ENCODE assay signal across 10 cellular contexts in the genomic region with DNA sequence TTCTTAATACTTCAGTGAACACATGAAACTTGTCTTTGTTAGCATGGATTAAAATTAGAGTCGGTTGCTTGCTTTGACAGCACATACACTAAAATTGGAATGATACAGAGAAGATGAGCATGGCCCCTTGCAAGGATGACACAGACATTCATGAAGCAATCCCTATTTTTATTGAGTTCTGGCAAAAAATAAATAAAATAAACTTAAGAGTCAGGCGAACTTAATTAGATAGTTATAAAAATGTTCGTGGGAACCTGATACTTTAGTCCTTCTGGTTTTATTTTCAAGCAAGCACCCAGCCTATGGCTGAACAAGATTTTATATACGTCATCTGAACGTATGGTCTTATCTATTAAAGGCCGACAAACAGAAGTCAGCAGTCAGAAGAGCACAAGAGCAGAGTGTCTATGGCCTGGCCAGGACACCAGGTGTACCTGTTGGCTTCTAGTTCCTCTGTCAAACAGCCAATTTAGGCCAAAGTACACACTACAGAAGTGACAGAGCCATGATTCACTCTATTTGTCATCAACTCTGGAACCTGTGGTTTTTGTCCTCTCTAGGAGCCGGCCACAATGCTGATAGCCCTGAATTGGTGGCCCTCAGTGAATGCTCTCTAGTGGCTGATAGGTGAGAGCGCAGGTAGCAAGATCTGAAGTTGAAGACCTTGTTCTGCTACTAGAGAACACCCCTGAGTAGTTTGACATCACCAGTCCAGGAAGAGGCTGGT.
DNase-seq lines count a peak whose midpoint lies in the region; ATAC-seq, FAIRE-seq and TF ChIP-seq lines count a peak whose summit lies in the region.
"Had no signal": no experiment of that assay in that cellular context is flagged by ENCODE, and none has a peak within 500 bp of the region (broad histone marks: within the 10 kb centered on the region; RNA-seq: fewer than 3 reads in every experiment).

No MANE protein-coding gene starts in this region.

- no peaks in the 10 kb centered on the region for H3K4me1 Mint-ChIP-seq in activated CD8-positive, alpha-beta memory T cell treated with anti-CD3 and anti-CD28 coated beads, Interleukin-2, amount 10 ng/mL, durations not matched to agents 7 days and 5 days

- peak overlapping the region in 1 of 2 donors; percentile 50 for H3K27ac Mint-ChIP-seq in activated naive CD4-positive, alpha-beta T cell treated with anti-CD3 and anti-CD28 coated beads, Interleukin-2, amount 50 U/mL, for 72 hours
- no peak overlapping the region for H3K27ac Mint-ChIP-seq in activated CD8-positive, alpha-beta memory T cell treated with anti-CD3 and anti-CD28 coated beads, Interleukin-2, amount 10 ng/mL, durations not matched to agents 7 days and 5 days
- H3K27ac Mint-ChIP-seq: dendritic cell treated with granulocyte-macrophage colony-stimulating factor and Interleukin-4, amounts not matched to agents 40 ng/mL and 50 ng/mL, for 4 days had no signal

- no peaks in the 10 kb centered on the region for H4K20me1 ChIP-seq in hepatocyte (ENCODE audit: insufficient read depth, poor library complexity, severe bottlenecking)

- TF ChIP-seq CTCF in hepatocyte (IDR thresholded peaks at IDR 0.05; ENCODE audit: poor library complexity), result peak; percentile 33

- H3K4me3 Mint-ChIP-seq in activated CD8-positive, alpha-beta memory T cell treated with anti-CD3 and anti-CD28 coated beads, Interleukin-2, amount 10 ng/mL, durations not matched to agents 7 days and 5 days, result no peak overlapping the region
- H3K4me3 Mint-ChIP-seq: dendritic cell treated with granulocyte-macrophage colony-stimulating factor and Interleukin-4, amounts not matched to agents 40 ng/mL and 50 ng/mL, for 4 days had no signal

- H3K27me3 Mint-ChIP-seq in activated CD8-positive, alpha-beta memory T cell treated with anti-CD3 and anti-CD28 coated beads, Interleukin-2, amount 10 ng/mL, durations not matched to agents 7 days and 5 days, result no peaks in the 10 kb centered on the region
- H3K27me3 Mint-ChIP-seq: dendritic cell treated with granulocyte-macrophage colony-stimulating factor and Interleukin-4, amounts not matched to agents 40 ng/mL and 50 ng/mL, for 4 days had no signal

- peaks cover 0 to 6% of the 10 kb centered on the region in 2 donors for H3K36me3 Mint-ChIP-seq in activated naive CD4-positive, alpha-beta T cell treated with anti-CD3 and anti-CD28 coated beads, Interleukin-2, amount 50 U/mL, for 72 hours
- H3K36me3 Mint-ChIP-seq in activated CD8-positive, alpha-beta memory T cell treated with anti-CD3 and anti-CD28 coated beads, Interleukin-2, amount 10 ng/mL, durations not matched to agents 7 days and 5 days, result peaks cover 38% of the 10 kb centered on the region

- CTCF ChIA-PET in activated CD8-positive, alpha-beta memory T cell treated with anti-CD3 and anti-CD28 coated beads, Interleukin-2, amount 10 ng/mL, durations not matched to agents 7 days and 5 days (lab: Charles Lee), result interaction anchor here (1.3 kb wide), 1 partner anchor 11 kb away, joined by 3 read pairs; no protein-coding TSS in a partner anchor

- peak; percentile 86 for FAIRE-seq in RCC 7860 (lab: Jason Lieb, UNC)

- no peaks in the 10 kb centered on the region for H3K9me3 Mint-ChIP-seq in activated naive CD4-positive, alpha-beta T cell treated with anti-CD3 and anti-CD28 coated beads, Interleukin-2, amount 50 U/mL, for 72 hours
- H3K9me3 Mint-ChIP-seq in activated CD8-positive, alpha-beta memory T cell treated with anti-CD3 and anti-CD28 coated beads, Interleukin-2, amount 10 ng/mL, durations not matched to agents 7 days and 5 days (ENCODE audit: low read depth), result no peaks in the 10 kb centered on the region
- H3K9me3 Mint-ChIP-seq: dendritic cell treated with granulocyte-macrophage colony-stimulating factor and Interleukin-4, amounts not matched to agents 40 ng/mL and 50 ng/mL, for 4 days had no signal

- H3K9me3 ChIP-seq in hepatocyte (ENCODE audit: low read depth), result no peaks in the 10 kb centered on the region
- H3K9me3 ChIP-seq: BLaER1 treated with 17β-estradiol and CSF1 and Interleukin-3, amounts not matched to agents 10 nM and 100 nM had no signal

- 60% methylated on average over 8 of the region's 8 CpGs for WGBS in hepatocyte (ENCODE audit: low lambda C conversion rate, missing lambda C conversion rate)

- H3K9me2 ChIP-seq in hepatocyte (replicated peaks; ENCODE audit: insufficient read depth), result no peaks in the 10 kb centered on the region

- ATAC-seq in activated naive CD4-positive, alpha-beta T cell treated with anti-CD3 and anti-CD28 coated beads, Interleukin-2, amount 50 U/mL, for 72 hours, result peak; percentile 26 to 84
- ATAC-seq in GM21390 (IDR thresholded peaks at IDR 0.05; ENCODE audit: unreplicated experiment), result no peak
- no peak for ATAC-seq in activated CD8-positive, alpha-beta memory T cell treated with anti-CD3 and anti-CD28 coated beads, Interleukin-2, amount 10 ng/mL, durations not matched to agents 7 days and 5 days

- no peaks in the 10 kb centered on the region for H3K36me3 ChIP-seq in hepatocyte (replicated peaks; ENCODE audit: insufficient read depth, low read depth)

- no peak for DNase-seq in activated naive CD4-positive, alpha-beta T cell treated with anti-CD3 and anti-CD28 coated beads, Interleukin-2, amount 50 U/mL, for 72 hours (ENCODE audit: low spot score in 2 of 2)
- DNase-seq in activated naive CD4-positive, alpha-beta T cell treated with Interleukin-2 at 50 U/mL for 16 hours, result no peak
- DNase-seq in RCC 7860 (ENCODE audit: low spot score), result peak; percentile 81
- DNase-seq in hepatocyte (ENCODE audit: low spot score), result peak; percentile 81
- DNase-seq in ureter (ENCODE audit: low spot score), result peak; percentile 67
- DNase-seq in activated CD8-positive, alpha-beta memory T cell treated with anti-CD3 and anti-CD28 coated beads, Interleukin-2, amount 10 ng/mL, durations not matched to agents 7 days and 5 days, result no peak
- DNase-seq in NCI-H1092 (lab: John Stamatoyannopoulos, UW), result no peak

- no peak overlapping the region for H2AFZ ChIP-seq in hepatocyte

- H3K4me2 ChIP-seq in hepatocyte, result no peak overlapping the region
- H3K4me2 ChIP-seq: BLaER1 treated with 17β-estradiol and CSF1 and Interleukin-3, amounts not matched to agents 10 nM and 100 nM had no signal

- H3K4me3 ChIP-seq in hepatocyte, result no peak overlapping the region
- H3K4me3 ChIP-seq: BLaER1 treated with 17β-estradiol and CSF1 and Interleukin-3, amounts not matched to agents 10 nM and 100 nM had no signal

- no peaks in the 10 kb centered on the region for H3K79me2 ChIP-seq in hepatocyte

- no peaks in the 10 kb centered on the region for H3K4me1 ChIP-seq in hepatocyte (ENCODE audit: insufficient read depth)

- H3K27me3 ChIP-seq in hepatocyte, result no peaks in the 10 kb centered on the region
- H3K27me3 ChIP-seq: BLaER1 treated with 17β-estradiol and CSF1 and Interleukin-3, amounts not matched to agents 10 nM and 100 nM had no signal

- peak overlapping the region; percentile 73 for H3K27ac ChIP-seq in hepatocyte
- H3K27ac ChIP-seq: BLaER1 treated with 17β-estradiol and CSF1 and Interleukin-3, amounts not matched to agents 10 nM and 100 nM had no signal

Comparison
In these comparisons a context has a peak if more than half of its experiments do, and no peak if none do; other contexts are left out.
1. ATAC-seq: peak in activated naive CD4-positive, alpha-beta T cell treated with anti-CD3 and anti-CD28 coated beads, Interleukin-2, amount 50 U/mL, for 72 hours (2 of 2); none in GM21390 (single experiment) and activated CD8-positive, alpha-beta memory T cell treated with anti-CD3 and anti-CD28 coated beads, Interleukin-2, amount 10 ng/mL, durations not matched to agents 7 days and 5 days (single experiment).
2. DNase-seq: peak in RCC 7860 (single experiment), hepatocyte (single experiment) and ureter (single experiment); none in activated naive CD4-positive, alpha-beta T cell treated with anti-CD3 and anti-CD28 coated beads, Interleukin-2, amount 50 U/mL, for 72 hours (0 of 2), activated naive CD4-positive, alpha-beta T cell treated with Interleukin-2 at 50 U/mL for 16 hours (single experiment), activated CD8-positive, alpha-beta memory T cell treated with anti-CD3 and anti-CD28 coated beads, Interleukin-2, amount 10 ng/mL, durations not matched to agents 7 days and 5 days (single experiment) and NCI-H1092 (single experiment).